9 cellular contexts compared by ENCODE assay signal in genomic region chr7:6160191-6160623, GRCh38. TPM values are rescaled to one million over a fixed set of nuclear protein-coding genes. Genes with fewer than 3 reads are reported as not detected.
DNase-seq lines count a peak whose midpoint lies in the region; ATAC-seq and TF ChIP-seq lines count a peak whose summit lies in the region.
"Had no signal": no experiment of that assay in that cellular context is flagged by ENCODE, and none has a peak within 500 bp of the region (broad histone marks: within the 10 kb centered on the region; RNA-seq: fewer than 3 reads in every experiment).

No MANE protein-coding gene starts in this region.

- H3K27ac ChIP-seq in esophagus muscularis mucosa (replicated peaks in 1 of 4): peak overlapping the region; percentile 35 to 71 (median 66)
- H3K27ac ChIP-seq in muscle layer of colon (ENCODE audit: low read depth, low read length): peak overlapping the region; percentile 70

- no peak overlapping the region for H3K9ac ChIP-seq in muscle layer of colon (ENCODE audit: low read length)

- intact Hi-C loops in esophagus muscularis mucosa (cut with DNase I): loop anchor here (1.0 to 2.0 kb wide), 2 partner anchors 111 to 163 kb away; no protein-coding TSS in a partner anchor

- peak; percentile 69 for DNase-seq in GM04504 (ENCODE audit: low read depth)
- peak; percentile 80 for DNase-seq in NCI-H82 treated with DMSO at 0.1 percent for 48 hours (lab: John Stamatoyannopoulos, UW; ENCODE audit: unreplicated experiment)
- DNase-seq in esophagus muscularis mucosa (ENCODE audit: extremely low spot score): no peak
- no peak for DNase-seq in SW480 (ENCODE audit: low spot score)
- DNase-seq in NOMO-1 treated with dmso at 0.1 percent for 144 hours (lab: John Stamatoyannopoulos, UW; ENCODE audit: unreplicated experiment): no peak
- no peak for DNase-seq in activated naive CD4-positive, alpha-beta T cell treated with anti-CD3 and anti-CD28 coated beads, Interleukin-2, amount 50 U/mL, for 16 hours

- peaks cover 23 to 37% (median 32%) of the 10 kb centered on the region in 4 donors for H3K4me1 ChIP-seq in esophagus muscularis mucosa
- peaks cover 27% of the 10 kb centered on the region for H3K4me1 ChIP-seq in muscle layer of colon (ENCODE audit: insufficient read depth, low read length)

- ATAC-seq in HG02642 (IDR thresholded peaks at IDR 0.05; ENCODE audit: poor library complexity, unreplicated experiment): no peak

- H3K27me3 ChIP-seq in esophagus muscularis mucosa (no peaks in the 10 kb centered on the region), muscle layer of colon (ENCODE audit: control insufficient read depth in 1 of 2, insufficient read depth in 2 of 2, low read length in 2 of 2) (no peaks in the 10 kb centered on the region)

- TF ChIP-seq EP300 in esophagus muscularis mucosa (IDR thresholded peaks at IDR 0.05): no peak

- TF ChIP-seq CTCF in esophagus muscularis mucosa (IDR thresholded peaks at IDR 0.05): peak; percentile 83 to 88 (median 86)

- TF ChIP-seq POLR2A in esophagus muscularis mucosa (IDR thresholded peaks at IDR 0.05; ENCODE audit: low read depth): no peak

- H3K36me3 ChIP-seq in esophagus muscularis mucosa: peaks cover 31 to 82% (median 72%) of the 10 kb centered on the region in 4 donors
- peaks cover 45% of the 10 kb centered on the region for H3K36me3 ChIP-seq in muscle layer of colon (ENCODE audit: insufficient read depth, low read length)

- H3K9me3 ChIP-seq in esophagus muscularis mucosa (no peaks in the 10 kb centered on the region), muscle layer of colon (ENCODE audit: low read length) (no peaks in the 10 kb centered on the region)

- WGBS in esophagus muscularis mucosa: 16% methylated on average over 15 of the region's 15 CpGs

- H3K4me3 ChIP-seq in esophagus muscularis mucosa (peak overlapping the region in 1 of 4 donors; percentile 0), muscle layer of colon (ENCODE audit: low read depth in 1 of 2, low read length in 2 of 2) (no peak overlapping the region)
- H3K4me3 ChIP-seq: SK-N-MC had no signal

RNA-seq across cellular contexts. Expression of gene USP42, which starts 55.5 kb away (rescaled TPM):
- total RNA-seq in esophagus muscularis mucosa: 10 to 100 TPM in 1 of 4 donors, 1 to 10 TPM in 3; 8.3 to 11.6 (median 9.6) TPM

Comparison
In these comparisons a context has a peak if more than half of its experiments do, and no peak if none do; other contexts are left out.
1. DNase-seq: peak in GM04504 (single experiment) and NCI-H82 treated with DMSO at 0.1 percent for 48 hours (single experiment); none in esophagus muscularis mucosa (single experiment), SW480 (single experiment), NOMO-1 treated with dmso at 0.1 percent for 144 hours (single experiment) and activated naive CD4-positive, alpha-beta T cell treated with anti-CD3 and anti-CD28 coated beads, Interleukin-2, amount 50 U/mL, for 16 hours (single experiment).